ENCODE assay signal across 24 cellular contexts in genomic region chr14:53401646-53402045, GRCh38.
"Had no signal": no experiment of that assay in that cellular context is flagged by ENCODE, and none has a peak within 500 bp of the region (broad histone marks: within the 10 kb centered on the region; RNA-seq: fewer than 3 reads in every experiment).

No MANE protein-coding gene starts in this region.

- H3K79me2 ChIP-seq: hepatocyte had no signal

- H3K27ac ChIP-seq: hepatocyte, left ventricle myocardium inferior, ovary, right atrium auricular region, right lobe of liver, skin epidermis, suprapubic skin, thoracic aorta, tibial artery, upper lobe of right lung, uterus had no signal

- ATAC-seq: mucosa of descending colon; naive thymus-derived CD4-positive, alpha-beta T cell; natural killer cell treated with Interleukin-12 subunit alpha and Interleukin-12 subunit beta and Interleukin-15 and Interleukin-18, amount 100 ng/mL, for 72 hours; right lobe of liver; stimulated activated effector memory CD8-positive, alpha-beta T cell treated with anti-CD3 and anti-CD28 coated beads, Interleukin-12 subunit alpha, Interleukin-12 subunit beta, amount 100 ng/mL, for 72 hours; upper lobe of right lung had no signal

- DNase-seq: islet precursor cell; left ventricle myocardium inferior; midbrain; mucosa of descending colon; naive thymus-derived CD4-positive, alpha-beta T cell; ovary; right lobe of liver; stimulated activated CD4-positive, alpha-beta T cell treated with anti-CD3 and anti-CD28 coated beads, Interleukin-12 subunit alpha, Interleukin-12 subunit beta, amount 100 ng/mL, for 4 hours; stimulated activated CD4-positive, alpha-beta T cell treated with anti-CD3 and anti-CD28 coated beads, Interleukin-15, amount 100 ng/mL, for 24 hours; stimulated activated CD4-positive, alpha-beta T cell treated with anti-CD3 and anti-CD28 coated beads, Interleukin-2, amount 100 ng/mL, for 24 hours; stimulated activated CD4-positive, alpha-beta T cell treated with anti-CD3 and anti-CD28 coated beads, Interleukin-4, amount 100 ng/mL, for 1 hour; stimulated activated naive CD4-positive, alpha-beta T cell; tibial artery; trophoblast cell; upper lobe of right lung; uterus had no signal

- H3K36me3 ChIP-seq: left ventricle myocardium inferior, ovary, right atrium auricular region, right lobe of liver, suprapubic skin, thoracic aorta, tibial artery, upper lobe of right lung, uterus had no signal

- H3K27me3 ChIP-seq: hepatocyte, ovary, right atrium auricular region, right lobe of liver, suprapubic skin, tibial artery, upper lobe of right lung, uterus had no signal

- H2AFZ ChIP-seq: hepatocyte had no signal

- H3K4me2 ChIP-seq: hepatocyte had no signal

- H3K4me3 ChIP-seq: hepatocyte, left ventricle myocardium inferior, lung, mucosa of descending colon, ovary, right atrium auricular region, right lobe of liver, skin epidermis, suprapubic skin, thoracic aorta, tibial artery, upper lobe of right lung, uterus had no signal

- H3K4me1 ChIP-seq: left ventricle myocardium inferior, right atrium auricular region, right lobe of liver, suprapubic skin, tibial artery, upper lobe of right lung, uterus had no signal

- H3K9me3 ChIP-seq: mucosa of descending colon, ovary, right atrium auricular region, right lobe of liver, suprapubic skin, thoracic aorta, tibial artery, upper lobe of right lung, uterus had no signal
